ENCODE assay signal across 20 cellular contexts in genomic region chr5:97135868-97136267, GRCh38. TPM values are rescaled to one million over a fixed set of nuclear protein-coding genes. Genes with fewer than 3 reads are reported as not detected.
"Had no signal": no experiment of that assay in that cellular context is flagged by ENCODE, and none has a peak within 500 bp of the region (broad histone marks: within the 10 kb centered on the region; RNA-seq: fewer than 3 reads in every experiment).

No MANE protein-coding gene starts in this region.

- H3K9me3 Mint-ChIP-seq: stimulated activated memory B cell treated with anti-CD40 and anti-IgM and Interleukin-4, amounts not matched to agents 10 μg/mL and 1 μg/mL and 100 μg/mL, for 72 hours had no signal

- ATAC-seq: gastrocnemius medialis; left lobe of liver; SK-N-SH treated with all-trans-retinoic acid at 6 μM for 48 hours; stimulated activated memory B cell treated with anti-CD40 and anti-IgM and Interleukin-4, amounts not matched to agents 10 μg/mL and 1 μg/mL and 100 μg/mL, for 72 hours had no signal

- H3K36me3 Mint-ChIP-seq: stimulated activated memory B cell treated with anti-CD40 and anti-IgM and Interleukin-4, amounts not matched to agents 10 μg/mL and 1 μg/mL and 100 μg/mL, for 72 hours had no signal

- H3K4me3 Mint-ChIP-seq: stimulated activated memory B cell treated with anti-CD40 and anti-IgM and Interleukin-4, amounts not matched to agents 10 μg/mL and 1 μg/mL and 100 μg/mL, for 72 hours had no signal

- DNase-seq: activated CD8-positive, alpha-beta memory T cell treated with anti-CD3 and anti-CD28 coated beads for 24 hours; activated naive CD4-positive, alpha-beta T cell treated with Interleukin-2 at 50 U/mL for 16 hours; cerebellar nuclear complex; cortex of kidney; erythroblast; gastrocnemius medialis; head of caudate nucleus; midbrain; SHP77 treated with DMSO at 0.1 percent for 48 hours; stimulated activated CD4-positive, alpha-beta T cell treated with anti-CD3 and anti-CD28 coated beads, Interleukin-15, amount 100 ng/mL, for 24 hours; stimulated activated CD4-positive, alpha-beta T cell treated with anti-CD3 and anti-CD28 coated beads, Interleukin-4, amount 100 ng/mL, for 1 hour; T1000; thyroid gland had no signal

- H3K27ac Mint-ChIP-seq: stimulated activated memory B cell treated with anti-CD40 and anti-IgM and Interleukin-4, amounts not matched to agents 10 μg/mL and 1 μg/mL and 100 μg/mL, for 72 hours had no signal

- H3K27me3 Mint-ChIP-seq: stimulated activated memory B cell treated with anti-CD40 and anti-IgM and Interleukin-4, amounts not matched to agents 10 μg/mL and 1 μg/mL and 100 μg/mL, for 72 hours had no signal

RNA-seq across cellular contexts. Expression of gene LIX1, which starts 6.5 kb away (rescaled TPM):
- total RNA-seq: bronchial epithelial cell, gastrocnemius medialis, left lobe of liver, lung microvascular endothelial cell, right atrium auricular region, subcutaneous adipose tissue had no signal
